ENCODE assay signal across 18 cellular contexts in the genomic region with DNA sequence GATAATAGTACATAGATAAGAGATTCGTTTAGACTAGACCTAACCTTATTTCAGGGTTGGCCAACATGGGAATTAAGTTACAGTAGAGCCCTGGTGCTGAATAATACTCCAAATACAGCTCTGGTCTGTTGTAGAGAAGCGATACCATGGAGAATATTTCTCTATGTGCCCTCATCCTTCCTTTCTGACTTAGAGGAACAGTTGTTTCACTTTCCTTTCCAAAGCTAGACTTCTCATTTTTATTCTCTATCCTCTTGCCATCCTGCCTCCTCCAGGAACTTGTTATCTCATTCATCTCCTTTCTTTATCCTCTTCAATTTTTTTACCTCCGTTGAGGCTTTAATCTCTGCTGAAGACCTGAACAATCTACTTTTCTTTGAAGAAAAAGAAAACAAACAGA.
"Had no signal": no experiment of that assay in that cellular context is flagged by ENCODE, and none has a peak within 500 bp of the region (broad histone marks: within the 10 kb centered on the region; RNA-seq: fewer than 3 reads in every experiment).

No MANE protein-coding gene starts in this region.

- H3K36me3 ChIP-seq: gastroesophageal sphincter, neural progenitor cell, ovary, spleen, stomach, thoracic aorta had no signal

- H3K9me3 ChIP-seq: gastroesophageal sphincter, ovary, spleen, stomach, thoracic aorta had no signal

- H3K4me3 ChIP-seq: gastroesophageal sphincter, hepatocyte, lung, neural progenitor cell, ovary, spleen, stomach, thoracic aorta had no signal

- H3K27ac ChIP-seq: gastroesophageal sphincter, hepatocyte, neural progenitor cell, ovary, spleen, stomach, thoracic aorta, VCaP had no signal

- FAIRE-seq: colon, endometrium had no signal

- DNase-seq: activated CD4-positive, alpha-beta memory T cell treated with anti-CD3 and anti-CD28 coated beads, Interleukin-2, amount 10 ng/mL, durations not matched to agents 7 days and 5 days; activated gamma-delta T cell treated with Interleukin-2 at 50 U/mL for 16 hours; activated T-cell treated with anti-CD3 and anti-CD28 coated beads, Interleukin-2, amount 50 U/mL, for 48 hours; amniotic stem cell; islet precursor cell; midbrain; ovary; spleen; stomach had no signal

- ATAC-seq: gastroesophageal sphincter, sciatic nerve had no signal

- H3K27me3 ChIP-seq: gastroesophageal sphincter, hepatocyte, neural progenitor cell, ovary, spleen, stomach had no signal
